ENCODE assay signal across 20 cellular contexts in the genomic region with DNA sequence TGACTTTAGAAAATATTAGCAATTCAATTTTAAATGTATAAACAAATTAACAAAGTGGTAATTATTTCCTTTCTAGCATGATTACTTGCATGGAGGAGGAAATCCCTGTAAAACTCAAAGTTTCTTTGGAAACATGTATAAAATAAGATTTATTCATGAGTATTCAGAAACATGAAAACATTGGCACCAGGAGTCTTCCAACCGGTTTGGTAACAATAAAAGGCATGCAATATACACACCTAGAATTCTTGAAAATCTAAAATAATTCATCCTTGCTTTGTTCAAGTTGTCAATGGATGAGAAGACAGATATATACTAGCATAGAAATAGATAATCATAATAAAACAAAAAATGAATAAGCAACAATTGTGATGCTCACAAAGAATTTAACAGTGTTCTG.
"Had no signal": no experiment of that assay in that cellular context is flagged by ENCODE, and none has a peak within 500 bp of the region (broad histone marks: within the 10 kb centered on the region; RNA-seq: fewer than 3 reads in every experiment).

No MANE protein-coding gene starts in this region.

- H3K27ac Mint-ChIP-seq: activated CD8-positive, alpha-beta T cell treated with anti-CD3 and anti-CD28 coated beads for 36 hours; activated naive CD4-positive, alpha-beta T cell treated with anti-CD3 and anti-CD28 coated beads, Interleukin-2, amount 10 ng/mL, durations not matched to agents 7 days and 5 days; activated naive CD8-positive, alpha-beta T cell treated with anti-CD3 and anti-CD28 coated beads for 36 hours; activated T-cell treated with anti-CD3 and anti-CD28 coated beads, Interleukin-2, amount 50 U/mL, for 72 hours; activated T-helper 2 cell treated with anti-CD3 and anti-CD28 coated beads, Interferon-gamma antibody, Interleukin-2, Interleukin-4, amounts not matched to agents 10 μg/mL and 5 μg/mL and 100 μg/mL, durations not matched to agents 14 hours and 24 hours and 36 hours; IgD-negative memory B cell; T-cell had no signal

- H3K27me3 ChIP-seq: brain microvascular endothelial cell, cardiac muscle cell had no signal

- H3K4me3 ChIP-seq: cardiac muscle cell, SK-N-MC had no signal

- H3K4me3 Mint-ChIP-seq: activated CD8-positive, alpha-beta T cell treated with anti-CD3 and anti-CD28 coated beads for 36 hours; activated naive CD4-positive, alpha-beta T cell treated with anti-CD3 and anti-CD28 coated beads, Interleukin-2, amount 10 ng/mL, durations not matched to agents 7 days and 5 days; activated naive CD8-positive, alpha-beta T cell treated with anti-CD3 and anti-CD28 coated beads for 36 hours; activated T-cell treated with anti-CD3 and anti-CD28 coated beads, Interleukin-2, amount 50 U/mL, for 72 hours; IgD-negative memory B cell; T-cell had no signal

- H3K36me3 ChIP-seq: brain microvascular endothelial cell, cardiac muscle cell, WERI-Rb-1 had no signal

- H3K27ac ChIP-seq: brain microvascular endothelial cell, cardiac muscle cell, SK-N-MC, WERI-Rb-1 had no signal

- H3K4me1 Mint-ChIP-seq: activated naive CD4-positive, alpha-beta T cell treated with anti-CD3 and anti-CD28 coated beads, Interleukin-2, amount 10 ng/mL, durations not matched to agents 7 days and 5 days; IgD-negative memory B cell; T-cell had no signal

- DNase-seq: activated CD4-positive, alpha-beta T cell treated with anti-CD3 and anti-CD28 coated beads for 4 hours; activated CD8-positive, alpha-beta memory T cell treated with anti-CD3 and anti-CD28 coated beads, Interleukin-2, amount 50 U/mL, for 4 hours; activated CD8-positive, alpha-beta T cell treated with anti-CD3 and anti-CD28 coated beads for 36 hours; activated gamma-delta T cell treated with Interleukin-2 at 50 U/mL for 16 hours; activated naive CD4-positive, alpha-beta T cell treated with anti-CD3 and anti-CD28 coated beads, Interleukin-2, amount 10 ng/mL, durations not matched to agents 7 days and 5 days; activated naive CD8-positive, alpha-beta T cell treated with anti-CD3 and anti-CD28 coated beads for 36 hours; activated T-cell treated with anti-CD3 and anti-CD28 coated beads, Interleukin-2, amount 50 U/mL, for 72 hours; brain microvascular endothelial cell; MM.1S; NCI-H1105; NCI-H187 treated with DMSO at 0.1 percent for 48 hours; NCI-H2171; T-cell; T-helper 2 cell; WERI-Rb-1 had no signal

- H3K9me3 Mint-ChIP-seq: activated CD8-positive, alpha-beta T cell treated with anti-CD3 and anti-CD28 coated beads for 36 hours; activated naive CD4-positive, alpha-beta T cell treated with anti-CD3 and anti-CD28 coated beads, Interleukin-2, amount 10 ng/mL, durations not matched to agents 7 days and 5 days; activated naive CD8-positive, alpha-beta T cell treated with anti-CD3 and anti-CD28 coated beads for 36 hours; activated T-helper 2 cell treated with anti-CD3 and anti-CD28 coated beads, Interferon-gamma antibody, Interleukin-2, Interleukin-4, amounts not matched to agents 10 μg/mL and 5 μg/mL and 100 μg/mL, durations not matched to agents 14 hours and 24 hours and 36 hours; T-cell had no signal

- ATAC-seq: activated CD4-positive, CD25-positive, alpha-beta regulatory T cell treated with anti-CD3 and anti-CD28 coated beads, Interleukin-2, amount 50 U/mL, for 24 hours; activated CD8-positive, alpha-beta T cell treated with anti-CD3 and anti-CD28 coated beads for 36 hours; activated T-cell treated with anti-CD3 and anti-CD28 coated beads, Interleukin-2, amount 50 U/mL, for 72 hours; T-cell had no signal

- H3K36me3 Mint-ChIP-seq: activated naive CD4-positive, alpha-beta T cell treated with anti-CD3 and anti-CD28 coated beads, Interleukin-2, amount 10 ng/mL, durations not matched to agents 7 days and 5 days; activated naive CD8-positive, alpha-beta T cell treated with anti-CD3 and anti-CD28 coated beads for 36 hours; IgD-negative memory B cell; T-cell had no signal

- H3K27me3 Mint-ChIP-seq: activated naive CD4-positive, alpha-beta T cell treated with anti-CD3 and anti-CD28 coated beads, Interleukin-2, amount 10 ng/mL, durations not matched to agents 7 days and 5 days had no signal
